ENCODE assay signal across 12 cellular contexts in genomic region chr3:112672716-112673506, GRCh38. TPM values are rescaled to one million over a fixed set of nuclear protein-coding genes. Genes with fewer than 3 reads are reported as not detected.
DNase-seq lines count a peak whose midpoint lies in the region; ATAC-seq, FAIRE-seq and TF ChIP-seq lines count a peak whose summit lies in the region.
"Had no signal": no experiment of that assay in that cellular context is flagged by ENCODE, and none has a peak within 500 bp of the region (broad histone marks: within the 10 kb centered on the region; RNA-seq: fewer than 3 reads in every experiment).

No MANE protein-coding gene starts in this region.

- H3K79me2 ChIP-seq in PC-3 (ENCODE audit: low read length) (no peaks in the 10 kb centered on the region), trophoblast cell (ENCODE audit: control insufficient read depth, insufficient read depth, low read length, poor library complexity) (no peaks in the 10 kb centered on the region)

- H2BK120ac ChIP-seq in trophoblast cell (ENCODE audit: insufficient read depth, low read length, poor library complexity) = peak overlapping the region; percentile 88

- H3F3A ChIP-seq in PC-3 (ENCODE audit: low read length, unreplicated experiment) = peaks cover 5% of the 10 kb centered on the region

- no CpG with 5 or more reads among the region's 5 CpGs for WGBS in trophoblast cell (ENCODE audit: extremely low coverage, insufficient coverage, insufficient read length)

- peaks cover 35% of the 10 kb centered on the region for H3K79me1 ChIP-seq in trophoblast cell (ENCODE audit: low read length)

- CTCF ChIA-PET in activated CD4-positive, alpha-beta T cell treated with anti-CD3 and anti-CD28 coated beads, Interleukin-2, amount 10 ng/mL, durations not matched to agents 7 days and 5 days (lab: Charles Lee) = interaction anchor here (1.1 to 1.5 kb wide), 2 partner anchors 9 to 141 kb away, joined by 3 to 4 read pairs; no protein-coding TSS in a partner anchor
- CTCF ChIA-PET in PC-3 (lab: Charles Lee) = interaction anchor here (0.7 kb wide), 1 partner anchor 9 kb away, joined by 3 read pairs; no protein-coding TSS in a partner anchor

- TF ChIP-seq CTCF in PC-3 (conservative IDR thresholded peaks at IDR 0.05; ENCODE audit: low read depth, low read length) (no peak), kidney (IDR thresholded peaks at IDR 0.05; ENCODE audit: borderline replicate concordance, extremely low read depth, insufficient read depth) (no peak)

- H3K9me3 ChIP-seq in PC-3 (ENCODE audit: low read length) = no peaks in the 10 kb centered on the region
- H3K9me3 ChIP-seq in trophoblast cell (ENCODE audit: insufficient read depth, low read depth, low read length) = no peaks in the 10 kb centered on the region
- no peaks in the 10 kb centered on the region for H3K9me3 ChIP-seq in kidney (ENCODE audit: control insufficient read depth in 1 of 2, low read length in 2 of 2)
- H3K9me3 ChIP-seq: ovary had no signal

- peak; percentile 25 for DNase-seq in activated CD4-positive, alpha-beta T cell treated with anti-CD3 and anti-CD28 coated beads, Interleukin-2, amount 10 ng/mL, durations not matched to agents 7 days and 5 days
- no peak for DNase-seq in activated CD4-positive, alpha-beta T cell treated with anti-CD3 and anti-CD28 coated beads, Interleukin-2, amount 50 U/mL, for 48 hours
- DNase-seq in PC-3 = no peak
- DNase-seq in central memory CD8-positive, alpha-beta T cell (ENCODE audit: low spot score in 2 of 2) = peak in 1 of 2 donors; percentile 16
- peak in 1 of 2 donors; percentile 41 for DNase-seq in trophoblast cell
- DNase-seq in kidney = no peak
- no peak for DNase-seq in amniotic stem cell (lab: John Stamatoyannopoulos, UW)
- DNase-seq: DND-41, glutamatergic neuron, ovary had no signal

- no peaks in the 10 kb centered on the region for H3K9me2 ChIP-seq in PC-3 (replicated peaks; ENCODE audit: low read length)

- H3K4me1 ChIP-seq in PC-3 (ENCODE audit: insufficient read depth, low read length) = peaks cover 44% of the 10 kb centered on the region
- H3K4me1 ChIP-seq in trophoblast cell (ENCODE audit: control insufficient read depth in 1 of 2, insufficient read depth in 2 of 2, low read length in 2 of 2) = peaks cover 6 to 27% of the 10 kb centered on the region in 2 experiments
- no peaks in the 10 kb centered on the region for H3K4me1 ChIP-seq in kidney (ENCODE audit: control insufficient read depth in 1 of 2, insufficient read depth in 1 of 2, low read depth in 1 of 2, low read length in 2 of 2)

- no peak for FAIRE-seq in kidney (lab: Jason Lieb, UNC)
- FAIRE-seq: GM12892 had no signal

- no TSS peak for BruUV-seq in PC-3 (replicated peaks; lab: Mats Ljungman, UMichigan)

- no peak overlapping the region for H3K4ac ChIP-seq in trophoblast cell (ENCODE audit: low read depth, low read length)

- H3K27ac ChIP-seq in PC-3 (ENCODE audit: low read length) (0 out of 2 replicates have a peak overlapping the region, but pooled peaks have one; percentile 5), trophoblast cell (ENCODE audit: low read depth, low read length) (peak overlapping the region; percentile 76), kidney (ENCODE audit: low read depth in 2 of 2, low read length in 2 of 2) (no peak overlapping the region)
- H3K27ac ChIP-seq: ovary had no signal

- no peaks in the 10 kb centered on the region for H3K9me3 Mint-ChIP-seq in activated CD4-positive, alpha-beta T cell treated with anti-CD3 and anti-CD28 coated beads, Interleukin-2, amount 10 ng/mL, durations not matched to agents 7 days and 5 days
- no peaks in the 10 kb centered on the region for H3K9me3 Mint-ChIP-seq in central memory CD8-positive, alpha-beta T cell

- no peaks in the 10 kb centered on the region for H3K27me3 ChIP-seq in PC-3 (ENCODE audit: low read length)
- H3K27me3 ChIP-seq in trophoblast cell (ENCODE audit: insufficient read depth, low read length) = no peaks in the 10 kb centered on the region
- H3K27me3 ChIP-seq: ovary had no signal

- H2BK5ac ChIP-seq in trophoblast cell (ENCODE audit: low read depth, low read length, poor library complexity) = peak overlapping the region; percentile 87

- H4K8ac ChIP-seq in trophoblast cell (ENCODE audit: low read depth, low read length) = no peak overlapping the region

- H3K4me1 Mint-ChIP-seq in activated CD4-positive, alpha-beta T cell treated with anti-CD3 and anti-CD28 coated beads, Interleukin-2, amount 10 ng/mL, durations not matched to agents 7 days and 5 days = peaks cover 88% of the 10 kb centered on the region
- H3K4me1 Mint-ChIP-seq in central memory CD8-positive, alpha-beta T cell = peaks cover 81% of the 10 kb centered on the region

- H3K4me2 ChIP-seq in PC-3 (ENCODE audit: low read length) (no peak overlapping the region), trophoblast cell (ENCODE audit: low read length) (no peak overlapping the region)

- peaks cover 8% of the 10 kb centered on the region for H3K27me3 Mint-ChIP-seq in activated CD4-positive, alpha-beta T cell treated with anti-CD3 and anti-CD28 coated beads, Interleukin-2, amount 10 ng/mL, durations not matched to agents 7 days and 5 days
- H3K27me3 Mint-ChIP-seq in central memory CD8-positive, alpha-beta T cell = no peaks in the 10 kb centered on the region

- no peak overlapping the region for H3K4me3 ChIP-seq in PC-3 (ENCODE audit: low read length)
- H3K4me3 ChIP-seq in trophoblast cell (ENCODE audit: low read depth, low read length) = no peak overlapping the region
- no peak overlapping the region for H3K4me3 ChIP-seq in kidney (ENCODE audit: low read length in 2 of 2)
- H3K4me3 ChIP-seq: ovary had no signal

- no peak for ATAC-seq in PC-3
- ATAC-seq in central memory CD8-positive, alpha-beta T cell (replicated peaks; ENCODE audit: extremely low read depth, poor library complexity, severe bottlenecking) = peak; percentile 53
- no peak for ATAC-seq in GM19023 (IDR thresholded peaks at IDR 0.05; ENCODE audit: unreplicated experiment)

- H3K36me3 ChIP-seq in PC-3 (ENCODE audit: low read depth, low read length) = no peaks in the 10 kb centered on the region
- H3K36me3 ChIP-seq in trophoblast cell (ENCODE audit: control insufficient read depth in 1 of 2, insufficient read depth in 2 of 2, low read length in 2 of 2) = no peaks in the 10 kb centered on the region
- no peaks in the 10 kb centered on the region for H3K36me3 ChIP-seq in kidney (ENCODE audit: control insufficient read depth in 1 of 2, insufficient read depth in 2 of 2, low read length in 2 of 2)
- H3K36me3 ChIP-seq: ovary had no signal

- intact Hi-C loops in PC-3 (cut with micrococcal nuclease) = no loop called here
- intact Hi-C loops in kidney (cut with DNase I) = no loop called here

- no peak overlapping the region for H3K18ac ChIP-seq in trophoblast cell (ENCODE audit: low read length)

- peak overlapping the region; percentile 13 for H3K14ac ChIP-seq in trophoblast cell (ENCODE audit: low read length)

- H4K20me1 ChIP-seq in PC-3 (ENCODE audit: low read length) = no peaks in the 10 kb centered on the region

- H2AK5ac ChIP-seq in trophoblast cell (ENCODE audit: low read length) = no peak overlapping the region

- POLR2A ChIA-PET in activated CD4-positive, alpha-beta T cell treated with anti-CD3 and anti-CD28 coated beads, Interleukin-2, amount 10 ng/mL, durations not matched to agents 7 days and 5 days (lab: Charles Lee) = no interaction called here
- POLR2A ChIA-PET in PC-3 (lab: Charles Lee; ENCODE audit: unreplicated experiment) = no interaction called here

- no peak overlapping the region for H3K23ac ChIP-seq in trophoblast cell (ENCODE audit: low read length)

- no peak overlapping the region for H4K12ac ChIP-seq in trophoblast cell (ENCODE audit: low read depth, low read length)

- peak overlapping the region; percentile 29 for H3K4me3 Mint-ChIP-seq in activated CD4-positive, alpha-beta T cell treated with anti-CD3 and anti-CD28 coated beads, Interleukin-2, amount 10 ng/mL, durations not matched to agents 7 days and 5 days
- peak overlapping the region; percentile 44 for H3K4me3 Mint-ChIP-seq in central memory CD8-positive, alpha-beta T cell

- H3K27ac Mint-ChIP-seq in activated CD4-positive, alpha-beta T cell treated with anti-CD3 and anti-CD28 coated beads, Interleukin-2, amount 10 ng/mL, durations not matched to agents 7 days and 5 days = peak overlapping the region; percentile 88
- H3K27ac Mint-ChIP-seq in central memory CD8-positive, alpha-beta T cell (ENCODE audit: low read depth) = peak overlapping the region; percentile 92

- no peak overlapping the region for H2AFZ ChIP-seq in PC-3 (ENCODE audit: low read length)
- H2AFZ ChIP-seq in trophoblast cell (ENCODE audit: insufficient read depth, low read length, poor library complexity) = no peak overlapping the region

- peak overlapping the region; percentile 59 for H4K91ac ChIP-seq in trophoblast cell (ENCODE audit: low read depth, low read length)

- H2BK12ac ChIP-seq in trophoblast cell (ENCODE audit: low read length) = peak overlapping the region; percentile 25

- H3K9ac ChIP-seq in PC-3 (ENCODE audit: low read length) = no peak overlapping the region
- no peak overlapping the region for H3K9ac ChIP-seq in trophoblast cell (ENCODE audit: low read length)
- H3K9ac ChIP-seq in kidney (ENCODE audit: low read length in 2 of 2) = no peak overlapping the region

- peaks cover 23% of the 10 kb centered on the region for H3K36me3 Mint-ChIP-seq in activated CD4-positive, alpha-beta T cell treated with anti-CD3 and anti-CD28 coated beads, Interleukin-2, amount 10 ng/mL, durations not matched to agents 7 days and 5 days (ENCODE audit: low read depth)
- H3K36me3 Mint-ChIP-seq in central memory CD8-positive, alpha-beta T cell (ENCODE audit: insufficient read depth) = peaks cover 3% of the 10 kb centered on the region

RNA-seq across cellular contexts. Expression of gene CCDC80, which starts 32.0 kb away (rescaled TPM):
- not detected for total RNA-seq in activated CD4-positive, alpha-beta T cell treated with anti-CD3 and anti-CD28 coated beads, Interleukin-2, amount 10 ng/mL, durations not matched to agents 7 days and 5 days
- 17.0 and 20.4 TPM in 2 replicates for total RNA-seq in PC-3 (2014; rRNA removed)
- polyA plus RNA-seq in trophoblast cell (2013) = 175 and 183 TPM in 2 replicates
- total RNA-seq in kidney = 57.5 TPM
- polyA plus RNA-seq in kidney (ENCODE audit: insufficient read depth, low read depth, low replicate concordance) = 12.0 TPM

Comparison
In these comparisons a context has a peak if more than half of its experiments do, and no peak if none do; other contexts are left out.
1. H3K27ac ChIP-seq: peak in PC-3 (single experiment) and trophoblast cell (single experiment); none in kidney (0 of 2).
2. RNA of gene CCDC80, which starts 32.0 kb away (total RNA-seq): 57.5 TPM in kidney (single experiment) and 17.0 to 20.4 TPM in PC-3; not detected in activated CD4-positive, alpha-beta T cell treated with anti-CD3 and anti-CD28 coated beads, Interleukin-2, amount 10 ng/mL, durations not matched to agents 7 days and 5 days; every median in the first group is over 10 times any median in the second.